8 cellular contexts compared by ENCODE assay signal in the genomic region with DNA sequence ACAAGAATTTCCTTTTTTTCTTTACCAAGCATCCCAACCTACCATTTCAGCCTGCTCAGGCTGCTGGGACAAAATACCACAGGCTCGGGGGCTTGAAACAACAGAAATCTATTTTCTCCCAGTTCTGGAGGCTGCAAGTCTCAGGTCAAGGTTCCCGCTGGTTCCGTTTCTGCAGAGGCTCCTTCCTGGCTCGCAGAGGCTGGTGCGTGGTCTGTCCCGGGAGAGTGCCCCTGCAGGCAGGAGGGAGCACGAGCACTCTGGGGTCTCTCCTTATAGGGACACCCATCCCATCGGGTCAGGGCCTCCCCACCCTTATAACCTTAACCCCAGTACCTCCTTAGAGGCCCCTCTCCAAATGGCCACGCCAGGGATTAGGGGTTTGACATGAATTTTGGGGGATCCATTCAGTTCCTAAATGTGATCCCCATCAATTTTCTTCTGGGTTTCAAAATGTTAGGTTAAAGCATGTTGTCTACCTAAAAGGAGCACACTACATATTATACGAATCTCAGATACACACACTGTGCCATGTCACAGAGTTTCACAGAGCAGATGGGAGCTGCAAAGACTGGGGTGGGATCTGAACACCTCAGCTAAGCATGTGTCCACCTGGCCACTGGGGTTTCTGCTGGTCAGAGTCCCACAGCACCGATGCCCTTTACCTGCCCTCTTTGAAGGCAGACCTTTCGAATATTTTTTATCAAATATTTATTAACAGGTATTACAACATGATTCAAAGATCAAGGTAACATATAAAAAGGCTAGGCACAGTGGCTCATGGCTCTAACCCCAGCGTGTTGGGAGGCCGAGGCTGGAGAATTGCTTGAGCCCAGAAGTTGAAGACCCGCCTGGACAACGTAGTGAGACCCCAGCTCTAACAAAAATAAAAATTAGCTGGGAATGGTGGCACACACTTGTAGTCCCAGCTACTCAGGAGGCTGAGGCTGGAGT. TPM values are rescaled to one million over a fixed set of nuclear protein-coding genes. Genes with fewer than 3 reads are reported as not detected.
DNase-seq lines count a peak whose midpoint lies in the region; ATAC-seq and TF ChIP-seq lines count a peak whose summit lies in the region.

No MANE protein-coding gene starts in this region.

- no peak for TF ChIP-seq EP300 in suprapubic skin (IDR thresholded peaks at IDR 0.05)

- peaks cover 6% of the 10 kb centered on the region for H3K36me3 ChIP-seq in cardiac muscle cell
- H3K36me3 ChIP-seq in body of pancreas (replicated peaks in 1 of 2; ENCODE audit: insufficient read depth in 1 of 2, low read depth in 2 of 2): peaks cover 0 to 3% of the 10 kb centered on the region in 2 donors
- peaks cover 20% of the 10 kb centered on the region for H3K36me3 ChIP-seq in suprapubic skin

- 70 to 75% methylated on average over 16 of the region's 16 CpGs for WGBS in body of pancreas, 2 donors
- WGBS in suprapubic skin: 82% methylated on average over 16 of the region's 16 CpGs

- H3K9me3 ChIP-seq in cardiac muscle cell (ENCODE audit: low read depth): no peaks in the 10 kb centered on the region
- H3K9me3 ChIP-seq in body of pancreas: no peaks in the 10 kb centered on the region
- no peaks in the 10 kb centered on the region for H3K9me3 ChIP-seq in suprapubic skin

- TF ChIP-seq POLR2A in NB4 (IDR thresholded peaks at IDR 0.05; ENCODE audit: extremely low read depth, insufficient read length) (no peak), body of pancreas (IDR thresholded peaks at IDR 0.05) (no peak), suprapubic skin (IDR thresholded peaks at IDR 0.05) (no peak)

- H3K4me1 ChIP-seq in cardiac muscle cell (ENCODE audit: low read depth): peaks cover 2% of the 10 kb centered on the region
- peaks cover 14% of the 10 kb centered on the region for H3K4me1 ChIP-seq in body of pancreas
- peaks cover 17% of the 10 kb centered on the region for H3K4me1 ChIP-seq in suprapubic skin

- peak in 1 of 2 donors; percentile 68 for DNase-seq in cardiac muscle cell (ENCODE audit: low read depth in 1 of 2, low spot score in 1 of 2)
- no peak for DNase-seq in cardiac septum (ENCODE audit: low spot score)
- DNase-seq in NB4 (ENCODE audit: low read depth): peak; percentile 30
- peak in 3 of 4 donors; percentile 13 to 43 (median 35) for DNase-seq in body of pancreas
- peak; percentile 66 for DNase-seq in kidney tubule cell (ENCODE audit: low spot score)
- DNase-seq in suprapubic skin (ENCODE audit: low spot score in 2 of 2): peak in 1 of 2 donors; percentile 72
- no peak for DNase-seq in cerebellar nuclear complex (lab: John Stamatoyannopoulos, UW)
- DNase-seq in effector CD8-positive, alpha-beta T cell (lab: John Stamatoyannopoulos, UW): no peak

- H3K27ac ChIP-seq in cardiac muscle cell (peak overlapping the region; percentile 58), body of pancreas (peak overlapping the region in 3 of 4 donors; percentile 65 to 87 (median 79)), suprapubic skin (peak overlapping the region; percentile 93)

- no peaks in the 10 kb centered on the region for H3K27me3 ChIP-seq in cardiac muscle cell
- H3K27me3 ChIP-seq in body of pancreas: no peaks in the 10 kb centered on the region
- H3K27me3 ChIP-seq in suprapubic skin: no peaks in the 10 kb centered on the region

- TF ChIP-seq CTCF in cardiac muscle cell (IDR thresholded peaks at IDR 0.05; ENCODE audit: low read depth, low read length) (peak; percentile 72), NB4 (IDR thresholded peaks at IDR 0.05; ENCODE audit: low read depth, low read length) (peak; percentile 28), body of pancreas (IDR thresholded peaks at IDR 0.05) (peak in 2 of 7 experiments; percentile 3 to 20), suprapubic skin (IDR thresholded peaks at IDR 0.05) (peak in 1 of 2 donors; percentile 13)

- no peak overlapping the region for H3K4me3 ChIP-seq in cardiac muscle cell
- H3K4me3 ChIP-seq in NB4 (ENCODE audit: low read depth, low read length): no peak overlapping the region
- H3K4me3 ChIP-seq in body of pancreas: no peak overlapping the region
- peak overlapping the region; percentile 44 for H3K4me3 ChIP-seq in suprapubic skin

- no peak for ATAC-seq in body of pancreas

- intact Hi-C loops in cardiac septum (cut with DNase I): loop anchor here (5.0 kb wide), 1 partner anchor 65 kb away; no protein-coding TSS in a partner anchor
- intact Hi-C loops in body of pancreas (cut with DNase I): no loop called here

RNA-seq across cellular contexts. Expression of a gene that starts 17.6 kb away (rescaled TPM):
- total RNA-seq in cardiac muscle cell (15.3 and 26.5 TPM in 2 replicates), cardiac septum (135 TPM), body of pancreas (10 to 100 TPM; 18.8 to 22.3 TPM), suprapubic skin (10 to 100 TPM; 39.2 to 54.4 (median 45.4) TPM)
- polyA plus RNA-seq in cardiac muscle cell: 30.3 and 65.9 TPM in 2 replicates

RNA-seq across cellular contexts. Expression of a gene that starts 21.2 kb away (rescaled TPM):
- total RNA-seq in cardiac muscle cell (24.3 and 24.5 TPM in 2 replicates), cardiac septum (21.4 TPM), body of pancreas (10 to 100 TPM; 10.1 to 11.2 TPM), suprapubic skin (10 to 100 TPM in 3 of 4 donors, 1 to 10 TPM in 1; 9.8 to 18.1 (median 15.4) TPM)
- 34.9 and 41.5 TPM in 2 replicates for polyA plus RNA-seq in cardiac muscle cell

RNA-seq across cellular contexts. Expression of a gene that starts 38.1 kb away (rescaled TPM):
- total RNA-seq in cardiac muscle cell: 2,923 and 3,227 TPM in 2 replicates
- 487 and 521 TPM in 2 replicates for polyA plus RNA-seq in cardiac muscle cell
- total RNA-seq in cardiac septum: 489 TPM
- total RNA-seq in body of pancreas: 1,000 to 10,000 TPM; 1,861 to 2,092 TPM
- total RNA-seq in suprapubic skin: 1,000 to 10,000 TPM; 1,595 to 3,203 (median 2,542) TPM

RNA-seq across cellular contexts. Expression of a gene that starts 58.0 kb away (rescaled TPM):
- total RNA-seq in cardiac muscle cell (4.7 and 5.4 TPM in 2 replicates), cardiac septum (3.1 TPM), body of pancreas (10 to 100 TPM; 11.5 to 15.3 TPM), suprapubic skin (under 1 TPM in 2 of 4 donors, not detected in 2; 0.39 to 0.68 TPM)
- polyA plus RNA-seq in cardiac muscle cell: 5.1 and 5.8 TPM in 2 replicates

Comparison
In these comparisons a context has a peak if more than half of its experiments do, and no peak if none do; other contexts are left out.
1. DNase-seq: peak in NB4 (single experiment), body of pancreas (3 of 4) and kidney tubule cell (single experiment); none in cardiac septum (single experiment), cerebellar nuclear complex (0 of 2) and effector CD8-positive, alpha-beta T cell (single experiment).
2. Peak in every context shown above with its lines, with median percentiles within 50 percentile points of each other: H3K27ac ChIP-seq.